In the genomic region with DNA sequence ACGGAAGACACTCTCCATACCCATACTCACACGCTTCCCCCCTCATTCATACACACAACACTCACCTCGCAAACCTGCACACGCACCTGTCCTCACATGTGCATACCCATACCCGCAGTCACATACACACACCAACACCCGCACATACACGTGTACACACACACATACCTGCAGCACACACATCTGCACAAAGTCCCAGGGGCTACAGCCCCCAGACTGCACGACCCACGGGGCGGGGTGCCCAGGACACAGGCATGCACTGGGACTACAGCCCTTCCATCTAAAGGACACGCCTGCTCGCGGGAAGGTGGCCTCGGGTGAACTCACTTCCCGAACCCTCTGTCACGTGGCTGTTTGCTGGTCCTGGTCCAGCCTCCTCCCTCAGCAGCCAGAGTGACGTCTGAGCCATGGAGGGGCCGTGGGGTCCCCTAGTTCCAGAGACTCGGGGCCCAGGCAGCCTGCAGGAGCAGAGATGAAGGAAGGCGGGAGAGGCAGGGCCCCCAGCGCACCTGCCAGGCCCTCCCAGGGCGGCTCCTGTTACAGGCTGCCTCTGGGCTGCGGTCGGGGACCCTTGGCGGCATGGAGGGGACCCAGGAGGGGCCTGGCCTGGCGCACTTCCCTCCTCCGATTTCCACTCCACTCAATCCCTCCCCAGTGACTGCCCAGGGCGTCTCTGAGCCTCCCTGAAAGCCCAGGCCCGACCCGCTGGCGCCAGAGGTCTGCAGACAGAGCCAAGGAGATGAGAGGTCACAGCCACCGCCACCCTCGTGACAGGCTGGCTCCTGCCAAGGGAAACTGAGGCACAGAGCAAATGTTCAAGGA, we compare ENCODE assay signal across 8 cellular contexts. TPM values are rescaled to one million over a fixed set of nuclear protein-coding genes. Genes with fewer than 3 reads are reported as not detected.
A peak's percentile ranks its signal among the peaks of the same experiment; 100 is the strongest.
DNase-seq lines count a peak whose midpoint lies in the region; ATAC-seq and TF ChIP-seq lines count a peak whose summit lies in the region.

No MANE protein-coding gene starts in this region.

- no peaks in the 10 kb centered on the region for H3K27me3 Mint-ChIP-seq in activated naive CD4-positive, alpha-beta T cell treated with anti-CD3 and anti-CD28 coated beads, Interleukin-2, amount 10 ng/mL, durations not matched to agents 7 days and 5 days

- WGBS in mesenchymal stem cell, result 88% methylated on average over 33 of the region's 33 CpGs

- H3K4me1 Mint-ChIP-seq in activated naive CD4-positive, alpha-beta T cell treated with anti-CD3 and anti-CD28 coated beads, Interleukin-2, amount 10 ng/mL, durations not matched to agents 7 days and 5 days, result peaks cover 70% of the 10 kb centered on the region

- no peaks in the 10 kb centered on the region for H3K79me1 ChIP-seq in mesenchymal stem cell (replicated peaks; ENCODE audit: low read length, poor library complexity, severe bottlenecking)

- no peak overlapping the region for H3K27ac ChIP-seq in mesenchymal stem cell (ENCODE audit: low read length, poor library complexity, severe bottlenecking)
- H3K27ac ChIP-seq in uterus, result peak overlapping the region; percentile 40 to 73
- no peak overlapping the region; the same call in 1 of the 2 replicates for H3K27ac ChIP-seq in WERI-Rb-1

- H3K4me2 ChIP-seq in mesenchymal stem cell (ENCODE audit: low read length, poor library complexity, severe bottlenecking), result no peak overlapping the region

- no peak overlapping the region for H3K18ac ChIP-seq in mesenchymal stem cell (ENCODE audit: low read depth in 1 of 2, low read length in 2 of 2)

- no peaks in the 10 kb centered on the region for H3K9me3 Mint-ChIP-seq in activated naive CD4-positive, alpha-beta T cell treated with anti-CD3 and anti-CD28 coated beads, Interleukin-2, amount 10 ng/mL, durations not matched to agents 7 days and 5 days

- H2AFZ ChIP-seq in mesenchymal stem cell (ENCODE audit: low read depth, low read length), result no peak overlapping the region

- no peak overlapping the region for H2BK120ac ChIP-seq in mesenchymal stem cell (ENCODE audit: low read depth, low read length)

- DNase-seq in activated naive CD4-positive, alpha-beta T cell treated with anti-CD3 and anti-CD28 coated beads, Interleukin-2, amount 10 ng/mL, durations not matched to agents 7 days and 5 days, result peak; percentile 37
- DNase-seq in activated naive CD4-positive, alpha-beta T cell treated with anti-CD3 and anti-CD28 coated beads, Interleukin-2, amount 50 U/mL, for 16 hours, result no peak
- DNase-seq in cortex of kidney (lab: John Stamatoyannopoulos, UW) (peak; percentile 33), mesenchymal stem cell (no peak), uterus (peak; percentile 50 to 65), WERI-Rb-1 (no peak)

- H2AK5ac ChIP-seq in mesenchymal stem cell (ENCODE audit: low read length, severe bottlenecking), result no peak overlapping the region

- intact Hi-C loops in uterus (cut with DNase I; ENCODE audit: low total_unique reads), result no loop called here

- peaks cover 0 to 5% of the 10 kb centered on the region in 2 experiments for H3K36me3 ChIP-seq in mesenchymal stem cell (ENCODE audit: control insufficient read depth in 1 of 2, insufficient read depth in 2 of 2, low read depth in 1 of 2, low read length in 2 of 2)
- H3K36me3 ChIP-seq in uterus, result no peaks in the 10 kb centered on the region
- H3K36me3 ChIP-seq in WERI-Rb-1, result peaks cover 14% of the 10 kb centered on the region

- no peak overlapping the region for H2BK5ac ChIP-seq in mesenchymal stem cell (ENCODE audit: low read depth, low read length, poor library complexity, severe bottlenecking)

- no peak overlapping the region for H3K23ac ChIP-seq in mesenchymal stem cell (ENCODE audit: low read length in 2 of 2)

- H2BK15ac ChIP-seq in mesenchymal stem cell (ENCODE audit: low read depth, poor library complexity, severe bottlenecking), result no peak overlapping the region

- H3K4me3 Mint-ChIP-seq in activated naive CD4-positive, alpha-beta T cell treated with anti-CD3 and anti-CD28 coated beads, Interleukin-2, amount 10 ng/mL, durations not matched to agents 7 days and 5 days, result peak overlapping the region; percentile 80

- H2BK12ac ChIP-seq in mesenchymal stem cell (ENCODE audit: low read length in 2 of 2), result no peak overlapping the region

- peaks cover 20% of the 10 kb centered on the region for H3K4me1 ChIP-seq in mesenchymal stem cell (ENCODE audit: control insufficient read depth, insufficient read depth, low read depth, low read length)
- peaks cover 0 to 5% of the 10 kb centered on the region in 2 donors for H3K4me1 ChIP-seq in uterus

- H3K9me3 ChIP-seq in mesenchymal stem cell (ENCODE audit: control insufficient read depth, low read length), result no peaks in the 10 kb centered on the region
- H3K9me3 ChIP-seq in uterus, result no peaks in the 10 kb centered on the region
- H3K9me3 ChIP-seq in WERI-Rb-1 (ENCODE audit: severe bottlenecking), result no peaks in the 10 kb centered on the region

- peak overlapping the region; percentile 35 for H4K91ac ChIP-seq in mesenchymal stem cell (ENCODE audit: low read length)

- CTCF ChIA-PET in activated naive CD4-positive, alpha-beta T cell treated with anti-CD3 and anti-CD28 coated beads, Interleukin-2, amount 10 ng/mL, durations not matched to agents 7 days and 5 days (lab: Charles Lee), result no interaction called here

- no peak for ATAC-seq in GM21723 (IDR thresholded peaks at IDR 0.05; ENCODE audit: unreplicated experiment)
- ATAC-seq in HG03342 (IDR thresholded peaks at IDR 0.05; ENCODE audit: unreplicated experiment), result no peak

- H3K4me3 ChIP-seq in mesenchymal stem cell (ENCODE audit: insufficient read depth in 1 of 2, low read depth in 1 of 2, low read length in 2 of 2) (peak overlapping the region in 1 of 2 experiments; percentile 16), uterus (no peak overlapping the region), WERI-Rb-1 (ENCODE audit: low read depth, low read length) (no peak overlapping the region)

- no peak overlapping the region for H4K8ac ChIP-seq in mesenchymal stem cell (ENCODE audit: low read length)

- H3K27me3 ChIP-seq in mesenchymal stem cell (ENCODE audit: control insufficient read depth in 1 of 2, insufficient read depth in 1 of 2, low read length in 2 of 2), result peaks cover 0 to 30% of the 10 kb centered on the region in 2 experiments
- no peaks in the 10 kb centered on the region for H3K27me3 ChIP-seq in uterus
- no peaks in the 10 kb centered on the region for H3K27me3 ChIP-seq in WERI-Rb-1 (ENCODE audit: insufficient read depth, low read depth, severe bottlenecking)

- H3K4ac ChIP-seq in mesenchymal stem cell (ENCODE audit: low read depth in 1 of 2, low read length in 2 of 2), result no peak overlapping the region

- no peak for TF ChIP-seq POLR2A in uterus (IDR thresholded peaks at IDR 0.05)

- H3K14ac ChIP-seq in mesenchymal stem cell (ENCODE audit: low read length in 2 of 2), result peak overlapping the region in 1 of 2 experiments; percentile 37

- TF ChIP-seq CTCF in uterus (IDR thresholded peaks at IDR 0.05) (no peak), WERI-Rb-1 (IDR thresholded peaks at IDR 0.05; ENCODE audit: low read depth, low read length) (no peak)

- H3K9ac ChIP-seq in mesenchymal stem cell (ENCODE audit: low read length), result no peak overlapping the region

- peak overlapping the region; percentile 98 for H3K27ac Mint-ChIP-seq in activated naive CD4-positive, alpha-beta T cell treated with anti-CD3 and anti-CD28 coated beads, Interleukin-2, amount 10 ng/mL, durations not matched to agents 7 days and 5 days

- H3K36me3 Mint-ChIP-seq in activated naive CD4-positive, alpha-beta T cell treated with anti-CD3 and anti-CD28 coated beads, Interleukin-2, amount 10 ng/mL, durations not matched to agents 7 days and 5 days, result peaks cover 17% of the 10 kb centered on the region

RNA-seq across cellular contexts. Expression of gene SLC12A7, which starts 8.1 kb away (rescaled TPM):
- polyA plus RNA-seq in mesenchymal stem cell (2013, experiment 1 of 2), result 23.4 TPM
- 22.9 TPM for polyA plus RNA-seq in mesenchymal stem cell (2013, experiment 2 of 2)
- 10 to 100 TPM in 3 of 4 donors, 1 to 10 TPM in 1; 4.6 to 49.8 (median 15.8) TPM for total RNA-seq in uterus

Comparison
In these comparisons a context has a peak if more than half of its experiments do, and no peak if none do; other contexts are left out.
1. DNase-seq: peak in activated naive CD4-positive, alpha-beta T cell treated with anti-CD3 and anti-CD28 coated beads, Interleukin-2, amount 10 ng/mL, durations not matched to agents 7 days and 5 days (single experiment), cortex of kidney (single experiment) and uterus (2 of 2); none in activated naive CD4-positive, alpha-beta T cell treated with anti-CD3 and anti-CD28 coated beads, Interleukin-2, amount 50 U/mL, for 16 hours (single experiment), mesenchymal stem cell (single experiment) and WERI-Rb-1 (single experiment).
2. H3K27ac ChIP-seq: peak in uterus (2 of 2); none in mesenchymal stem cell (single experiment) and WERI-Rb-1 (single experiment).